In genomic region chr12:1590083-1590979, GRCh38 we compare ENCODE assay signal across 8 cellular contexts. TPM values are rescaled to one million over a fixed set of nuclear protein-coding genes. Genes with fewer than 3 reads are reported as not detected.
DNase-seq lines count a peak whose midpoint lies in the region; ATAC-seq lines count a peak whose summit lies in the region.

No MANE protein-coding gene starts in this region.

- H3K4me1 Mint-ChIP-seq in activated CD4-positive, alpha-beta memory T cell treated with anti-CD3 and anti-CD28 coated beads, Interleukin-2, amount 10 ng/mL, durations not matched to agents 7 days and 5 days, result peaks cover 57% of the 10 kb centered on the region

- POLR2A ChIA-PET in activated CD4-positive, alpha-beta memory T cell treated with anti-CD3 and anti-CD28 coated beads, Interleukin-2, amount 10 ng/mL, durations not matched to agents 7 days and 5 days (lab: Charles Lee), result interaction anchor here (0.6 kb wide), 1 partner anchor 472 kb away, joined by 3 read pairs; no protein-coding TSS in a partner anchor

- DNase-seq in GM03348 (ENCODE audit: low spot score), result peak; percentile 67
- no peak for DNase-seq in activated CD4-positive, alpha-beta memory T cell treated with anti-CD3 and anti-CD28 coated beads, Interleukin-2, amount 10 ng/mL, durations not matched to agents 7 days and 5 days
- peak in 39 of 42 donors; percentile 23 to 79 (median 55) for DNase-seq in head of caudate nucleus
- peak in 6 of 10 donors; percentile 40 to 84 (median 44) for DNase-seq in posterior cingulate gyrus
- DNase-seq in NCI-H524 (lab: John Stamatoyannopoulos, UW), result no peak
- DNase-seq in GM19240 (ENCODE audit: insufficient read length, low spot score), result no peak

- H3K36me3 Mint-ChIP-seq in activated CD4-positive, alpha-beta memory T cell treated with anti-CD3 and anti-CD28 coated beads, Interleukin-2, amount 10 ng/mL, durations not matched to agents 7 days and 5 days (ENCODE audit: low read depth), result peaks cover 48% of the 10 kb centered on the region

- H3K4me3 Mint-ChIP-seq in activated CD4-positive, alpha-beta memory T cell treated with anti-CD3 and anti-CD28 coated beads, Interleukin-2, amount 10 ng/mL, durations not matched to agents 7 days and 5 days, result peak overlapping the region; percentile 63

- ATAC-seq in HG03280 (IDR thresholded peaks at IDR 0.05; ENCODE audit: unreplicated experiment) (no peak), GM19035 (IDR thresholded peaks at IDR 0.05; ENCODE audit: unreplicated experiment) (no peak)

- no peaks in the 10 kb centered on the region for H3K27me3 Mint-ChIP-seq in activated CD4-positive, alpha-beta memory T cell treated with anti-CD3 and anti-CD28 coated beads, Interleukin-2, amount 10 ng/mL, durations not matched to agents 7 days and 5 days

- no peaks in the 10 kb centered on the region for H3K9me3 Mint-ChIP-seq in activated CD4-positive, alpha-beta memory T cell treated with anti-CD3 and anti-CD28 coated beads, Interleukin-2, amount 10 ng/mL, durations not matched to agents 7 days and 5 days

- intact Hi-C loops in head of caudate nucleus (cut with DNase I), result no loop called here
- intact Hi-C loops in posterior cingulate gyrus (cut with DNase I), result loop anchor here (5.0 kb wide), 2 partner anchors 598 to 838 kb away; partner anchors contain the start of genes ERC1 and WNK1

- CTCF ChIA-PET in activated CD4-positive, alpha-beta memory T cell treated with anti-CD3 and anti-CD28 coated beads, Interleukin-2, amount 10 ng/mL, durations not matched to agents 7 days and 5 days (lab: Charles Lee), result interaction anchor here (1.5 to 3.6 kb wide), 2 partner anchors 11 to 473 kb away, joined by 4 to 18 read pairs; no protein-coding TSS in a partner anchor

- peak overlapping the region; percentile 29 for H3K27ac Mint-ChIP-seq in activated CD4-positive, alpha-beta memory T cell treated with anti-CD3 and anti-CD28 coated beads, Interleukin-2, amount 10 ng/mL, durations not matched to agents 7 days and 5 days

RNA-seq across cellular contexts. Expression of gene FBXL14, which starts 4.0 kb away (rescaled TPM):
- 10 to 100 TPM; 30.3 to 30.9 TPM for total RNA-seq in activated CD4-positive, alpha-beta memory T cell treated with anti-CD3 and anti-CD28 coated beads, Interleukin-2, amount 10 ng/mL, durations not matched to agents 7 days and 5 days

RNA-seq across cellular contexts. Expression of gene WNT5B, which starts 38.7 kb away (rescaled TPM):
- 1 to 10 TPM; 1.4 to 1.7 TPM for total RNA-seq in activated CD4-positive, alpha-beta memory T cell treated with anti-CD3 and anti-CD28 coated beads, Interleukin-2, amount 10 ng/mL, durations not matched to agents 7 days and 5 days

Comparison
In these comparisons a context has a peak if more than half of its experiments do, and no peak if none do; other contexts are left out.
1. DNase-seq: peak in GM03348 (single experiment), head of caudate nucleus (39 of 42) and posterior cingulate gyrus (6 of 10); none in activated CD4-positive, alpha-beta memory T cell treated with anti-CD3 and anti-CD28 coated beads, Interleukin-2, amount 10 ng/mL, durations not matched to agents 7 days and 5 days (single experiment), NCI-H524 (0 of 2) and GM19240 (single experiment).